In genomic region chr5:30040483-30041116, GRCh38 we compare ENCODE assay signal across 10 cellular contexts.
DNase-seq lines count a peak whose midpoint lies in the region; ATAC-seq and TF ChIP-seq lines count a peak whose summit lies in the region.
"Had no signal": no experiment of that assay in that cellular context is flagged by ENCODE, and none has a peak within 500 bp of the region (broad histone marks: within the 10 kb centered on the region; RNA-seq: fewer than 3 reads in every experiment).

No MANE protein-coding gene starts in this region.

- no peak overlapping the region for H2AFZ ChIP-seq in SU-DHL-6 (ENCODE audit: low read depth, low read length, severe bottlenecking)

- H3K27ac Mint-ChIP-seq in stimulated activated naive CD8-positive, alpha-beta T cell treated with anti-CD3 and anti-CD28 coated beads, Interleukin-15, amount 100 ng/mL, for 72 hours, result no peak overlapping the region
- H3K27ac Mint-ChIP-seq: IgD-negative memory B cell, naive B cell had no signal

- H3K9me3 ChIP-seq in SU-DHL-6 (ENCODE audit: insufficient read depth, low read length), result no peaks in the 10 kb centered on the region

- H3K4me3 Mint-ChIP-seq in stimulated activated naive CD8-positive, alpha-beta T cell treated with anti-CD3 and anti-CD28 coated beads, Interleukin-15, amount 100 ng/mL, for 72 hours, result no peak overlapping the region
- H3K4me3 Mint-ChIP-seq: IgD-negative memory B cell, naive B cell had no signal

- no peak overlapping the region for H3K4me2 ChIP-seq in SU-DHL-6 (ENCODE audit: low read depth, low read length, poor library complexity, severe bottlenecking)

- no peak overlapping the region for H3K9ac ChIP-seq in SU-DHL-6 (ENCODE audit: low read length)

- no peaks in the 10 kb centered on the region for H4K20me1 ChIP-seq in SU-DHL-6 (ENCODE audit: low read depth, low read length)

- H3K27me3 ChIP-seq in H7 (ENCODE audit: control insufficient read depth, insufficient read depth, low read length) (no peaks in the 10 kb centered on the region), SU-DHL-6 (ENCODE audit: low read length) (no peaks in the 10 kb centered on the region)

- H3K27me3 Mint-ChIP-seq in stimulated activated naive CD8-positive, alpha-beta T cell treated with anti-CD3 and anti-CD28 coated beads, Interleukin-15, amount 100 ng/mL, for 72 hours, result no peaks in the 10 kb centered on the region
- H3K27me3 Mint-ChIP-seq: IgD-negative memory B cell, naive B cell had no signal

- H3K27ac ChIP-seq in SU-DHL-6 (ENCODE audit: low read depth, low read length), result no peak overlapping the region

- no peaks in the 10 kb centered on the region for H3K4me1 Mint-ChIP-seq in stimulated activated naive CD8-positive, alpha-beta T cell treated with anti-CD3 and anti-CD28 coated beads, Interleukin-15, amount 100 ng/mL, for 72 hours
- H3K4me1 Mint-ChIP-seq: IgD-negative memory B cell, naive B cell had no signal

- H3K79me2 ChIP-seq in SU-DHL-6 (ENCODE audit: insufficient read depth, low read length), result no peaks in the 10 kb centered on the region

- H3K9me2 ChIP-seq in SU-DHL-6 (replicated peaks; ENCODE audit: insufficient read depth, low read length), result no peaks in the 10 kb centered on the region

- no peaks in the 10 kb centered on the region for H3K36me3 ChIP-seq in H7 (replicated peaks; ENCODE audit: control insufficient read depth, insufficient read depth, low read length)
- no peaks in the 10 kb centered on the region for H3K36me3 ChIP-seq in SU-DHL-6 (ENCODE audit: low read length)

- DNase-seq in COLO829 (ENCODE audit: low spot score), result peak; percentile 9
- DNase-seq in H7, result peak; percentile 57
- DNase-seq in NCI-H1417 treated with DMSO at 0.1 percent for 48 hours (lab: John Stamatoyannopoulos, UW), result peak; percentile 37
- peak; percentile 74 for DNase-seq in glomerular visceral epithelial cell (ENCODE audit: extremely low spot score)
- DNase-seq in stimulated activated naive CD8-positive, alpha-beta T cell treated with anti-CD3 and anti-CD28 coated beads, Interleukin-15, amount 100 ng/mL, for 72 hours, result peak; percentile 9 to 10
- no peak for DNase-seq in activated CD4-positive, CD25-positive, alpha-beta regulatory T cell (lab: John Stamatoyannopoulos, UW)
- no peak for DNase-seq in T-helper 1 cell
- DNase-seq: naive B cell had no signal

- H3F3A ChIP-seq in SU-DHL-6 (ENCODE audit: insufficient read depth), result no peaks in the 10 kb centered on the region

- ATAC-seq in stimulated activated naive CD8-positive, alpha-beta T cell treated with anti-CD3 and anti-CD28 coated beads, Interleukin-15, amount 100 ng/mL, for 72 hours, result no peak

- peak; percentile 61 for TF ChIP-seq CTCF in SU-DHL-6 (IDR thresholded peaks at IDR 0.05; ENCODE audit: insufficient read depth, low read length, poor library complexity, severe bottlenecking)

- no peaks in the 10 kb centered on the region for H3K9me3 Mint-ChIP-seq in stimulated activated naive CD8-positive, alpha-beta T cell treated with anti-CD3 and anti-CD28 coated beads, Interleukin-15, amount 100 ng/mL, for 72 hours
- H3K9me3 Mint-ChIP-seq: IgD-negative memory B cell had no signal

- H3K4me3 ChIP-seq in H7 (ENCODE audit: insufficient read depth, low read depth, low read length) (no peak overlapping the region), SU-DHL-6 (ENCODE audit: insufficient read depth, low read length, poor library complexity, severe bottlenecking) (no peak overlapping the region)

Comparison
In these comparisons a context has a peak if more than half of its experiments do, and no peak if none do; other contexts are left out.
1. DNase-seq: peak in COLO829 (single experiment), H7 (single experiment), NCI-H1417 treated with DMSO at 0.1 percent for 48 hours (single experiment), glomerular visceral epithelial cell (single experiment) and stimulated activated naive CD8-positive, alpha-beta T cell treated with anti-CD3 and anti-CD28 coated beads, Interleukin-15, amount 100 ng/mL, for 72 hours (2 of 2); none in activated CD4-positive, CD25-positive, alpha-beta regulatory T cell (0 of 4) and T-helper 1 cell (0 of 5).